In the genomic region with DNA sequence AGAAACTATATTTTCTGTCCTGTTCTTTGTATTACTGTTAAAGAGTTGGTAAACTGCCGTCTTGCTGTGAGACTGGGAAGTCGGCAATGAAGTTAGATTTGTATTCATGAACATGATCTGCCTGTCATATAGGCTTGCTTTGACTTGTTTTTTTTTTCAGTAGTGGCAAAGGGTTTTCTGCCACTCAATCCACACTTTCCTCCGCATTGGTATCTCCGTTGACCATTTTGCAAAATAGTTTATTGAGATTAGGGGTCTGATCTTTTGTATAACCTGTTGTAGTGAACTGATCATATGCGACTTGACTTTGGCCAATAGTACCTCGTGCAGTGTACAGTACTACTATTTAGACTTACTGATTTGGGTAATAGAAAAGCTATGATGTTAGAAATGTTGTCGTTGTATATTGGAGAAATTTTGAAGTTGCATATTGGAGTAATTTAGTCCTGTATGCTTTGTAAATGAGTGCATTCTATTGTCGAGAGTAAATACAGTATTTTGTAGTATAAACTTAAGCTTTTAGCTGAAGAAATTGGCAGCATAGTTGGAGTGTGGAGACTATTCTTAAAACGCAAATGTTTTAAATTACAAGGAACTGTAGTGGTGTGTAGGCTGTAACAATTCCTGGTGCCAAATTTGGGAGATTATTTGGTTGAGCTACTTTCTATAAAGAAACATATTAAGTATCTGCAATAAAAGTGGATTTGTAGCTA, we compare ENCODE assay signal across 8 cellular contexts. TPM values are rescaled to one million over a fixed set of nuclear protein-coding genes. Genes with fewer than 3 reads are reported as not detected.
A peak's percentile ranks its signal among the peaks of the same experiment; 100 is the strongest.
DNase-seq lines count a peak whose midpoint lies in the region; ATAC-seq and TF ChIP-seq lines count a peak whose summit lies in the region.

No MANE protein-coding gene starts in this region.

- H3K4me3 Mint-ChIP-seq in activated CD8-positive, alpha-beta T cell treated with anti-CD3 and anti-CD28 coated beads for 36 hours: no peak overlapping the region
- H3K4me3 Mint-ChIP-seq in stimulated activated naive CD8-positive, alpha-beta T cell treated with anti-CD3 and anti-CD28 coated beads, Interleukin-15, amount 100 ng/mL, for 72 hours: no peak overlapping the region

- no peaks in the 10 kb centered on the region for H3K9me3 Mint-ChIP-seq in activated CD8-positive, alpha-beta T cell treated with anti-CD3 and anti-CD28 coated beads for 36 hours
- H3K9me3 Mint-ChIP-seq in stimulated activated naive CD8-positive, alpha-beta T cell treated with anti-CD3 and anti-CD28 coated beads, Interleukin-15, amount 100 ng/mL, for 72 hours: no peaks in the 10 kb centered on the region

- in situ Hi-C loops in astrocyte of the cerebellum (cut with HindIII; ENCODE audit: low sequenced_read_pairs): no loop called here

- H3K36me3 ChIP-seq in left ventricle myocardium inferior: no peaks in the 10 kb centered on the region
- no peaks in the 10 kb centered on the region for H3K36me3 ChIP-seq in liver (ENCODE audit: control insufficient read depth in 4 of 4, insufficient read depth in 3 of 4, low read depth in 1 of 4, low read length in 3 of 4)
- no peaks in the 10 kb centered on the region for H3K36me3 ChIP-seq in vagina

- DNase-seq in left ventricle myocardium inferior: no peak
- no peak for DNase-seq in Right ventricle myocardium inferior (ENCODE audit: missing footprints)
- no peak for DNase-seq in astrocyte of the cerebellum (ENCODE audit: low read depth)
- DNase-seq in vagina (ENCODE audit: extremely low spot score in 2 of 2): no peak
- no peak for DNase-seq in NCI-H82 treated with DMSO at 0.1 percent for 48 hours (lab: John Stamatoyannopoulos, UW; ENCODE audit: unreplicated experiment)
- no peak for DNase-seq in activated CD8-positive, alpha-beta T cell treated with anti-CD3 and anti-CD28 coated beads for 36 hours
- no peak for DNase-seq in stimulated activated naive CD8-positive, alpha-beta T cell treated with anti-CD3 and anti-CD28 coated beads, Interleukin-15, amount 100 ng/mL, for 72 hours

- no peaks in the 10 kb centered on the region for H3K27me3 Mint-ChIP-seq in activated CD8-positive, alpha-beta T cell treated with anti-CD3 and anti-CD28 coated beads for 36 hours
- no peaks in the 10 kb centered on the region for H3K27me3 Mint-ChIP-seq in stimulated activated naive CD8-positive, alpha-beta T cell treated with anti-CD3 and anti-CD28 coated beads, Interleukin-15, amount 100 ng/mL, for 72 hours

- H3K27me3 ChIP-seq in left ventricle myocardium inferior (ENCODE audit: low read depth) (no peaks in the 10 kb centered on the region), liver (ENCODE audit: control insufficient read depth in 4 of 4, insufficient read depth in 4 of 4, low read length in 3 of 4) (no peaks in the 10 kb centered on the region), vagina (no peaks in the 10 kb centered on the region)

- CTCF ChIA-PET in activated CD8-positive, alpha-beta T cell treated with anti-CD3 and anti-CD28 coated beads for 36 hours (lab: Charles Lee): interaction anchor here (1.2 to 2.2 kb wide), 6 partner anchors 12 to 233 kb away, joined by 3 to 8 read pairs (median 4); no protein-coding TSS in a partner anchor

- 13% methylated on average over 9 of the region's 9 CpGs for WGBS in liver

- POLR2A ChIA-PET in activated CD8-positive, alpha-beta T cell treated with anti-CD3 and anti-CD28 coated beads for 36 hours (lab: Charles Lee): interaction anchor here (1.1 to 1.6 kb wide), 5 partner anchors 8 to 148 kb away, joined by 3 to 9 read pairs (median 4); a partner anchor contains a TSS

- H3K9me3 ChIP-seq in left ventricle myocardium inferior (replicated peaks) (no peaks in the 10 kb centered on the region), liver (ENCODE audit: control insufficient read depth in 4 of 4, low read length in 3 of 4) (no peaks in the 10 kb centered on the region), vagina (no peaks in the 10 kb centered on the region)

- H3K4me1 ChIP-seq in left ventricle myocardium inferior (peaks cover 70% of the 10 kb centered on the region), liver (ENCODE audit: control insufficient read depth in 4 of 4, insufficient read depth in 4 of 4, low read length in 3 of 4) (peaks cover 2 to 21% (median 13%) of the 10 kb centered on the region in 4 donors), vagina (peaks cover 39% of the 10 kb centered on the region)

- no peak for ATAC-seq in Right ventricle myocardium inferior
- no peak for ATAC-seq in activated CD8-positive, alpha-beta T cell treated with anti-CD3 and anti-CD28 coated beads for 36 hours
- ATAC-seq in stimulated activated naive CD8-positive, alpha-beta T cell treated with anti-CD3 and anti-CD28 coated beads, Interleukin-15, amount 100 ng/mL, for 72 hours: no peak

- intact Hi-C loops in left ventricle myocardium inferior (cut with micrococcal nuclease): no loop called here
- intact Hi-C loops in Right ventricle myocardium inferior (cut with DNase I): loop anchor here (5.0 to 10.0 kb wide), 3 partner anchors 50 to 143 kb away; no protein-coding TSS in a partner anchor
- intact Hi-C loops in vagina (cut with DNase I): no loop called here
- intact Hi-C loops in activated CD8-positive, alpha-beta T cell treated with anti-CD3 and anti-CD28 coated beads for 36 hours (cut with micrococcal nuclease): loop anchor here (5.0 kb wide), 2 partner anchors 50 to 145 kb away; no protein-coding TSS in a partner anchor

- peak overlapping the region; percentile 76 to 90 for H3K9ac ChIP-seq in liver (ENCODE audit: low read depth in 1 of 2, low read length in 2 of 2)

- no peak for TF ChIP-seq CTCF in left ventricle myocardium inferior (IDR thresholded peaks at IDR 0.05; ENCODE audit: borderline replicate concordance)
- TF ChIP-seq CTCF in astrocyte of the cerebellum (IDR thresholded peaks at IDR 0.05; ENCODE audit: low read depth, low read length, missing control alignments): no peak
- no peak for TF ChIP-seq CTCF in liver (IDR thresholded peaks at IDR 0.05; ENCODE audit: low read depth, low read length, missing input control)
- TF ChIP-seq CTCF in vagina (IDR thresholded peaks at IDR 0.05): no peak
- TF ChIP-seq CTCF in activated CD8-positive, alpha-beta T cell treated with anti-CD3 and anti-CD28 coated beads for 36 hours (IDR thresholded peaks at IDR 0.05): no peak

- TF ChIP-seq POLR2A in vagina (IDR thresholded peaks at IDR 0.05): no peak

- H3K36me3 Mint-ChIP-seq in activated CD8-positive, alpha-beta T cell treated with anti-CD3 and anti-CD28 coated beads for 36 hours (ENCODE audit: low read depth): peaks cover 2% of the 10 kb centered on the region

- H3K4me3 ChIP-seq in left ventricle myocardium inferior: peak overlapping the region; percentile 96
- H3K4me3 ChIP-seq in astrocyte of the cerebellum (ENCODE audit: low read depth, low read length): peak overlapping the region; percentile 91
- peak overlapping the region; percentile 76 to 99 (median 88) for H3K4me3 ChIP-seq in liver (ENCODE audit: low read depth in 1 of 3, low read length in 3 of 3)
- H3K4me3 ChIP-seq in vagina: peak overlapping the region; percentile 90 to 96

- H3K4me1 Mint-ChIP-seq in activated CD8-positive, alpha-beta T cell treated with anti-CD3 and anti-CD28 coated beads for 36 hours (ENCODE audit: low read depth): peaks cover 26% of the 10 kb centered on the region
- H3K4me1 Mint-ChIP-seq in stimulated activated naive CD8-positive, alpha-beta T cell treated with anti-CD3 and anti-CD28 coated beads, Interleukin-15, amount 100 ng/mL, for 72 hours: peaks cover 30% of the 10 kb centered on the region

- TF ChIP-seq RAD21 in liver (IDR thresholded peaks at IDR 0.05): no peak

- H3K27ac ChIP-seq in left ventricle myocardium inferior (replicated peaks): peak overlapping the region; percentile 97
- peak overlapping the region; percentile 98 to 99 for H3K27ac ChIP-seq in liver (ENCODE audit: low read depth in 1 of 2, low read length in 2 of 2)
- peak overlapping the region; percentile 99 for H3K27ac ChIP-seq in vagina

- H3K27ac Mint-ChIP-seq in activated CD8-positive, alpha-beta T cell treated with anti-CD3 and anti-CD28 coated beads for 36 hours: no peak overlapping the region
- H3K27ac Mint-ChIP-seq in stimulated activated naive CD8-positive, alpha-beta T cell treated with anti-CD3 and anti-CD28 coated beads, Interleukin-15, amount 100 ng/mL, for 72 hours: no peak overlapping the region

TF ChIP-seq in liver, 16 proteins besides CTCF, POLR2A, EP300 and RAD21:
- no peak for TF ChIP-seq HNF4A (conservative IDR thresholded peaks at IDR 0.05)

RNA-seq across cellular contexts. Expression of a gene that starts 1.8 kb away (rescaled TPM):
- total RNA-seq in left ventricle myocardium inferior: 20.8 TPM
- total RNA-seq in Right ventricle myocardium inferior: 22.0 TPM
- 10 to 100 TPM; 20.5 to 54.9 TPM for total RNA-seq in liver
- 1 to 10 TPM; 6.9 to 9.1 TPM for polyA plus RNA-seq in liver
- 92.3 TPM for total RNA-seq in vagina
- total RNA-seq in activated CD8-positive, alpha-beta T cell treated with anti-CD3 and anti-CD28 coated beads for 36 hours: 10 to 100 TPM; 17.4 to 18.5 TPM

Comparison
In these comparisons a context has a peak if more than half of its experiments do, and no peak if none do; other contexts are left out.
1. intact Hi-C loops: an anchor here in Right ventricle myocardium inferior (5.0 to 10.0 kb wide) and activated CD8-positive, alpha-beta T cell treated with anti-CD3 and anti-CD28 coated beads for 36 hours (5.0 kb wide); none called in left ventricle myocardium inferior and vagina.